ENCODE assay signal across 9 cellular contexts in genomic region chr7:157690833-157691382, GRCh38.
A peak's percentile ranks its signal among the peaks of the same experiment; 100 is the strongest.
DNase-seq lines count a peak whose midpoint lies in the region; ATAC-seq and TF ChIP-seq lines count a peak whose summit lies in the region.
"Had no signal": no experiment of that assay in that cellular context is flagged by ENCODE, and none has a peak within 500 bp of the region (broad histone marks: within the 10 kb centered on the region; RNA-seq: fewer than 3 reads in every experiment).

No MANE protein-coding gene starts in this region.

- H3K36me3 Mint-ChIP-seq in activated CD4-positive, alpha-beta T cell treated with anti-CD3 and anti-CD28 coated beads, Interleukin-2, amount 10 ng/mL, durations not matched to agents 24 days and 14 days (ENCODE audit: low read depth): no peaks in the 10 kb centered on the region
- no peaks in the 10 kb centered on the region for H3K36me3 Mint-ChIP-seq in stimulated activated naive B cell treated with anti-CD40 and anti-IgM and Interleukin-4, amounts not matched to agents 10 μg/mL and 1 μg/mL and 100 μg/mL, for 72 hours

- peak overlapping the region; percentile 45 for H3K4me3 Mint-ChIP-seq in activated CD4-positive, alpha-beta T cell treated with anti-CD3 and anti-CD28 coated beads, Interleukin-2, amount 10 ng/mL, durations not matched to agents 24 days and 14 days
- peak overlapping the region in 1 of 2 donors; percentile 8 for H3K4me3 Mint-ChIP-seq in stimulated activated naive B cell treated with anti-CD40 and anti-IgM and Interleukin-4, amounts not matched to agents 10 μg/mL and 1 μg/mL and 100 μg/mL, for 72 hours

- H3F3A ChIP-seq in neural cell (ENCODE audit: insufficient read depth, low read length, poor library complexity, severe bottlenecking): peaks cover 6% of the 10 kb centered on the region

- H3K36me3 ChIP-seq in NT2/D1 (ENCODE audit: insufficient read depth, insufficient read length, low read length) (no peaks in the 10 kb centered on the region), esophagus squamous epithelium (no peaks in the 10 kb centered on the region), neural cell (ENCODE audit: insufficient read depth, low read length) (no peaks in the 10 kb centered on the region)

- ATAC-seq in GM18868 (IDR thresholded peaks at IDR 0.05; ENCODE audit: unreplicated experiment): no peak
- no peak for ATAC-seq in GM18861 (IDR thresholded peaks at IDR 0.05; ENCODE audit: unreplicated experiment)
- ATAC-seq in stimulated activated naive B cell treated with anti-CD40 and anti-IgM and Interleukin-4, amounts not matched to agents 10 μg/mL and 1 μg/mL and 100 μg/mL, for 72 hours (replicated peaks): no peak

- H3K4me1 ChIP-seq in NT2/D1 (ENCODE audit: insufficient read depth, insufficient read length) (peaks cover 9% of the 10 kb centered on the region), esophagus squamous epithelium (peaks cover 6 to 55% (median 28%) of the 10 kb centered on the region in 3 donors)

- H3K27ac ChIP-seq in esophagus squamous epithelium: no peak overlapping the region
- H3K27ac ChIP-seq in neural cell (ENCODE audit: low read length): peak overlapping the region; percentile 99

- TF ChIP-seq EP300 in neural cell (conservative IDR thresholded peaks at IDR 0.05; ENCODE audit: poor library complexity, severe bottlenecking): no peak

- no peak for TF ChIP-seq POLR2A in esophagus squamous epithelium (IDR thresholded peaks at IDR 0.05)

- H2AFZ ChIP-seq in neural cell (ENCODE audit: low read depth, low read length): no peak overlapping the region

- peaks cover 2% of the 10 kb centered on the region for H3K4me1 Mint-ChIP-seq in activated CD4-positive, alpha-beta T cell treated with anti-CD3 and anti-CD28 coated beads, Interleukin-2, amount 10 ng/mL, durations not matched to agents 24 days and 14 days
- peaks cover 13 to 14% of the 10 kb centered on the region in 2 donors for H3K4me1 Mint-ChIP-seq in stimulated activated naive B cell treated with anti-CD40 and anti-IgM and Interleukin-4, amounts not matched to agents 10 μg/mL and 1 μg/mL and 100 μg/mL, for 72 hours

- peaks cover 88% of the 10 kb centered on the region for H3K27me3 ChIP-seq in NT2/D1 (ENCODE audit: insufficient read depth, insufficient read length)
- peaks cover 21 to 99% (median 41%) of the 10 kb centered on the region in 4 donors for H3K27me3 ChIP-seq in esophagus squamous epithelium
- H3K27me3 ChIP-seq in neural cell (ENCODE audit: insufficient read depth, low read depth, low read length): no peaks in the 10 kb centered on the region

- H3K27me3 Mint-ChIP-seq in activated CD4-positive, alpha-beta T cell treated with anti-CD3 and anti-CD28 coated beads, Interleukin-2, amount 10 ng/mL, durations not matched to agents 24 days and 14 days: peaks cover 55% of the 10 kb centered on the region
- H3K27me3 Mint-ChIP-seq in stimulated activated naive B cell treated with anti-CD40 and anti-IgM and Interleukin-4, amounts not matched to agents 10 μg/mL and 1 μg/mL and 100 μg/mL, for 72 hours: peaks cover 30 to 57% of the 10 kb centered on the region in 2 donors

- peaks cover 12% of the 10 kb centered on the region for H4K20me1 ChIP-seq in neural cell (ENCODE audit: insufficient read depth)

- no peak for DNase-seq in activated CD4-positive, alpha-beta T cell treated with anti-CD3 and anti-CD28 coated beads, Interleukin-2, amount 10 ng/mL, durations not matched to agents 24 days and 14 days
- no peak for DNase-seq in activated CD4-positive, alpha-beta T cell treated with anti-CD3 and anti-CD28 coated beads for 4 hours
- DNase-seq in NT2/D1 (ENCODE audit: low read depth, low spot score) (no peak), esophagus squamous epithelium (lab: John Stamatoyannopoulos, UW) (no peak)
- no peak for DNase-seq in stimulated activated naive B cell treated with anti-CD40 and anti-IgM and Interleukin-4, amounts not matched to agents 10 μg/mL and 1 μg/mL and 100 μg/mL, for 72 hours

- TF ChIP-seq CTCF in esophagus squamous epithelium (IDR thresholded peaks at IDR 0.05): no peak
- TF ChIP-seq CTCF in neural cell (IDR thresholded peaks at IDR 0.05; ENCODE audit: poor library complexity, severe bottlenecking): no peak

- H3K9ac ChIP-seq in NT2/D1 (ENCODE audit: insufficient read length, low read depth) (peak overlapping the region; percentile 50), neural cell (ENCODE audit: low read length) (peak overlapping the region; percentile 99)

- intact Hi-C loops in activated CD4-positive, alpha-beta T cell treated with anti-CD3 and anti-CD28 coated beads, Interleukin-2, amount 10 ng/mL, durations not matched to agents 24 days and 14 days (cut with micrococcal nuclease): loop anchor here (5.0 kb wide), 2 partner anchors 669 to 1879 kb away; partner anchors contain the start of gene SHH
- intact Hi-C loops in esophagus squamous epithelium (cut with DNase I): no loop called here

- no peaks in the 10 kb centered on the region for H3K9me3 Mint-ChIP-seq in activated CD4-positive, alpha-beta T cell treated with anti-CD3 and anti-CD28 coated beads, Interleukin-2, amount 10 ng/mL, durations not matched to agents 24 days and 14 days
- no peaks in the 10 kb centered on the region for H3K9me3 Mint-ChIP-seq in stimulated activated naive B cell treated with anti-CD40 and anti-IgM and Interleukin-4, amounts not matched to agents 10 μg/mL and 1 μg/mL and 100 μg/mL, for 72 hours
- H3K9me3 Mint-ChIP-seq: T-helper 1 cell treated with Interleukin-12 subunit alpha and Interleukin-12 subunit beta and Interleukin-4 antibody, amounts not matched to agents 30 μg/mL and 1 μg/mL, for 36 hours had no signal

- no peaks in the 10 kb centered on the region for H3K9me2 ChIP-seq in neural cell (ENCODE audit: insufficient read depth, low read length)

- H3K27ac Mint-ChIP-seq in activated CD4-positive, alpha-beta T cell treated with anti-CD3 and anti-CD28 coated beads, Interleukin-2, amount 10 ng/mL, durations not matched to agents 24 days and 14 days: no peak overlapping the region
- H3K27ac Mint-ChIP-seq in stimulated activated naive B cell treated with anti-CD40 and anti-IgM and Interleukin-4, amounts not matched to agents 10 μg/mL and 1 μg/mL and 100 μg/mL, for 72 hours: no peak overlapping the region
- H3K27ac Mint-ChIP-seq: T-helper 1 cell treated with Interleukin-12 subunit alpha and Interleukin-12 subunit beta and Interleukin-4 antibody, amounts not matched to agents 30 μg/mL and 1 μg/mL, for 36 hours had no signal

- peaks cover 69% of the 10 kb centered on the region for H3K79me2 ChIP-seq in neural cell (replicated peaks; ENCODE audit: insufficient read depth, low read length)

- TF ChIP-seq RAD21 in neural cell (conservative IDR thresholded peaks at IDR 0.05): no peak

- H3K9me3 ChIP-seq in NT2/D1 (ENCODE audit: insufficient read depth, low read length): peaks cover 6% of the 10 kb centered on the region; the same call in 1 of the 2 replicates
- no peaks in the 10 kb centered on the region for H3K9me3 ChIP-seq in esophagus squamous epithelium
- no peaks in the 10 kb centered on the region for H3K9me3 ChIP-seq in neural cell (ENCODE audit: low read length)

- 0 to 2% methylated on average over 13 to 14 of the region's 60 CpGs for WGBS in esophagus squamous epithelium, 2 donors

- H3K4me2 ChIP-seq in neural cell (ENCODE audit: low read length): peak overlapping the region; percentile 99

- H3K4me3 ChIP-seq in NT2/D1 (ENCODE audit: insufficient read length, low read depth) (peak overlapping the region; percentile 27), esophagus squamous epithelium (peak overlapping the region in 3 of 4 donors; percentile 36 to 60 (median 41)), neural cell (ENCODE audit: low read length) (peak overlapping the region; percentile 98)

TF ChIP-seq in neural cell, 6 proteins besides CTCF, POLR2A, EP300 and RAD21:
- TF ChIP-seq POLR2AphosphoS5 (IDR thresholded peaks at IDR 0.05): peak; percentile 79
- TF ChIP-seq SMC3 (conservative IDR thresholded peaks at IDR 0.05; ENCODE audit: poor library complexity): no peak
- no peak for TF ChIP-seq MXI1 (conservative IDR thresholded peaks at IDR 0.05; ENCODE audit: poor library complexity, severe bottlenecking)
- TF ChIP-seq EZH2 (IDR thresholded peaks at IDR 0.05; ENCODE audit: borderline replicate concordance, insufficient read depth, low read length, poor library complexity, severe bottlenecking): no peak

Comparison
In these comparisons a context has a peak if more than half of its experiments do, and no peak if none do; other contexts are left out.
1. H3K4me3 ChIP-seq: peak in every context shown above with its lines; median percentile 98 in neural cell; 41 in esophagus squamous epithelium; 27 in NT2/D1.